In the genomic region with DNA sequence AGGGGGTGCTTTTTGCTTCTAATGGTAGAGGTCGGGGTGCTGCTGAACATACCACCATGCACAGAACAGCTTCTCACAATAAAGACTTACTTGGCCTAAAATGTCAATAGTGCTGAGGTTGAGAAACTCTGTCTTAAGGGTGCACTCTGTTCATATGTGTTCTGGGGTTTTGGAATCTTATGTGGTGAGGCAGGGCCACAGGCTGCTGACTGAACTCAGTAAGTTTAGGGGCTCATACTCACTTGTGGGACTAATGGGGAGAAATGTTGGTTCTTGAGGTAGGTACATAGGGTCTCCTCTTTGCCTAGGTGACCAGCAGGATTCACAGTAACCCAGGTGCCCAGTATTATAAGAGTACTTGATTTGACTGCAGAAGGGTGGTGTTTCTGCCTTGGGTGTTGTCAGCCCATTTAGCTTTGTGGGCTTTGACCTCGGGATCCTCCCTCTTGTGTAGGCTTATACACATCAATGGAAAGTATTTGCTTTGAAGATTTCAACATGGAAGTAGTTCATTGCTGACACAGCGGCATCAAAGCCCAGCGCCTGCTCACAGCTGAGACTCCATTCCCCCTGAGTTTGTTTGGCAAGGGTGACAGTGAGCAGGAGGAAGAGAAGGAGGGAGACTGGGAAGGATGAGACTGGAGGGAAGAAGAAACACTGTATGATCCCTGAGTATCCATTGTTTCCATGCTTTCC, we compare ENCODE assay signal across 15 cellular contexts. TPM values are rescaled to one million over a fixed set of nuclear protein-coding genes. Genes with fewer than 3 reads are reported as not detected.
DNase-seq lines count a peak whose midpoint lies in the region; ATAC-seq and TF ChIP-seq lines count a peak whose summit lies in the region.
"Had no signal": no experiment of that assay in that cellular context is flagged by ENCODE, and none has a peak within 500 bp of the region (broad histone marks: within the 10 kb centered on the region; RNA-seq: fewer than 3 reads in every experiment).

No MANE protein-coding gene starts in this region.

- H3K9me3 Mint-ChIP-seq in HFFc6 (no peaks in the 10 kb centered on the region), natural killer cell (no peaks in the 10 kb centered on the region)
- no peaks in the 10 kb centered on the region for H3K9me3 Mint-ChIP-seq in activated T-helper 2 cell treated with anti-CD3 and anti-CD28 coated beads, Interferon-gamma antibody, Interleukin-2, Interleukin-4, amounts not matched to agents 10 μg/mL and 5 μg/mL and 100 μg/mL, durations not matched to agents 14 hours and 24 hours and 36 hours

- no peak overlapping the region for H3K4me3 ChIP-seq in BLaER1 treated with 17β-estradiol and CSF1 and Interleukin-3, amounts not matched to agents 10 nM and 100 nM
- H3K4me3 ChIP-seq: gastroesophageal sphincter had no signal

- no peaks in the 10 kb centered on the region; a peak in 3 of 22 replicates for H3K9me3 ChIP-seq in BLaER1 treated with 17β-estradiol and CSF1 and Interleukin-3, amounts not matched to agents 10 nM and 100 nM (replicated peaks in 1 of 11)
- H3K9me3 ChIP-seq: gastroesophageal sphincter had no signal

- peaks cover 0 to 69% (median 58%) of the 10 kb centered on the region in 11 experiments; a peak in 20 of 22 replicates for H3K36me3 ChIP-seq in BLaER1 treated with 17β-estradiol and CSF1 and Interleukin-3, amounts not matched to agents 10 nM and 100 nM

- H3K9ac ChIP-seq in BLaER1 treated with 17β-estradiol and CSF1 and Interleukin-3, amounts not matched to agents 10 nM and 100 nM: no peak overlapping the region

- H3K27me3 Mint-ChIP-seq in HFFc6 (ENCODE audit: insufficient read depth): no peaks in the 10 kb centered on the region; the same call in 1 of the 2 replicates
- no peaks in the 10 kb centered on the region for H3K27me3 Mint-ChIP-seq in activated T-helper 2 cell treated with anti-CD3 and anti-CD28 coated beads, Interferon-gamma antibody, Interleukin-2, Interleukin-4, amounts not matched to agents 10 μg/mL and 5 μg/mL and 100 μg/mL, durations not matched to agents 14 hours and 24 hours and 36 hours (ENCODE audit: low read depth)
- H3K27me3 Mint-ChIP-seq in natural killer cell (ENCODE audit: low read depth in 2 of 2): no peaks in the 10 kb centered on the region

- H3K36me3 Mint-ChIP-seq in HFFc6 (ENCODE audit: low read depth): peaks cover 40% of the 10 kb centered on the region
- peaks cover 69% of the 10 kb centered on the region for H3K36me3 Mint-ChIP-seq in activated T-helper 2 cell treated with anti-CD3 and anti-CD28 coated beads, Interferon-gamma antibody, Interleukin-2, Interleukin-4, amounts not matched to agents 10 μg/mL and 5 μg/mL and 100 μg/mL, durations not matched to agents 14 hours and 24 hours and 36 hours (ENCODE audit: low read depth)
- H3K36me3 Mint-ChIP-seq in natural killer cell: no peaks in the 10 kb centered on the region

- ATAC-seq in natural killer cell: no peak
- ATAC-seq in GM18502 (IDR thresholded peaks at IDR 0.05; ENCODE audit: poor library complexity, unreplicated experiment): no peak
- ATAC-seq: gastroesophageal sphincter had no signal

- H3K27ac Mint-ChIP-seq in HFFc6: peak overlapping the region; percentile 8; the same call in 1 of the 2 replicates
- peak overlapping the region; percentile 86 for H3K27ac Mint-ChIP-seq in activated T-helper 2 cell treated with anti-CD3 and anti-CD28 coated beads, Interferon-gamma antibody, Interleukin-2, Interleukin-4, amounts not matched to agents 10 μg/mL and 5 μg/mL and 100 μg/mL, durations not matched to agents 14 hours and 24 hours and 36 hours
- peak overlapping the region; percentile 77 to 88 for H3K27ac Mint-ChIP-seq in natural killer cell

- no peak for TF ChIP-seq CTCF in HFFc6 (IDR thresholded peaks at IDR 0.05)
- no peak for TF ChIP-seq CTCF in natural killer cell (IDR thresholded peaks at IDR 0.05)

- H3K4me1 Mint-ChIP-seq in HFFc6 (ENCODE audit: low read depth) (peaks cover 15% of the 10 kb centered on the region), natural killer cell (peaks cover 45 to 57% of the 10 kb centered on the region in 2 donors)
- peaks cover 56% of the 10 kb centered on the region for H3K4me1 Mint-ChIP-seq in activated T-helper 2 cell treated with anti-CD3 and anti-CD28 coated beads, Interferon-gamma antibody, Interleukin-2, Interleukin-4, amounts not matched to agents 10 μg/mL and 5 μg/mL and 100 μg/mL, durations not matched to agents 14 hours and 24 hours and 36 hours (ENCODE audit: low read depth)

- H3K4me3 Mint-ChIP-seq in HFFc6 (no peak overlapping the region), natural killer cell (no peak overlapping the region)
- no peak overlapping the region for H3K4me3 Mint-ChIP-seq in activated T-helper 2 cell treated with anti-CD3 and anti-CD28 coated beads, Interferon-gamma antibody, Interleukin-2, Interleukin-4, amounts not matched to agents 10 μg/mL and 5 μg/mL and 100 μg/mL, durations not matched to agents 14 hours and 24 hours and 36 hours (ENCODE audit: low read depth)

- H4K20me1 ChIP-seq in BLaER1 treated with 17β-estradiol and CSF1 and Interleukin-3, amounts not matched to agents 10 nM and 100 nM: peaks cover 0 to 76% (median 4%) of the 10 kb centered on the region in 11 experiments; a peak in 13 of 22 replicates

- peaks cover 59 to 72% (median 67%) of the 10 kb centered on the region in 10 experiments for H3K4me1 ChIP-seq in BLaER1 treated with 17β-estradiol and CSF1 and Interleukin-3, amounts not matched to agents 10 nM and 100 nM

- peak overlapping the region in 5 of 11 experiments; percentile 5 to 83 (median 13); a peak in 4 of 22 replicates for H3K27ac ChIP-seq in BLaER1 treated with 17β-estradiol and CSF1 and Interleukin-3, amounts not matched to agents 10 nM and 100 nM
- H3K27ac ChIP-seq: gastroesophageal sphincter, VCaP had no signal

- DNase-seq in HFFc6 (no peak), natural killer cell (no peak), GF-D8 (lab: John Stamatoyannopoulos, UW) (no peak), AG08396 (ENCODE audit: low spot score) (no peak)
- no peak for DNase-seq in activated T-helper 2 cell treated with anti-CD3 and anti-CD28 coated beads, Interferon-gamma antibody, Interleukin-2, Interleukin-4, amounts not matched to agents 10 μg/mL and 5 μg/mL and 100 μg/mL, durations not matched to agents 14 hours and 24 hours and 36 hours (ENCODE audit: low spot score)
- DNase-seq: COR-L47; GOT3; NCI-H1417; NCI-H748 treated with DMSO at 0.1 percent for 48 hours; occipital lobe; stimulated activated CD8-positive, alpha-beta memory T cell treated with anti-CD3 and anti-CD28 coated beads, Interleukin-4, amount 100 ng/mL, for 48 hours had no signal

- peak overlapping the region; percentile 75 to 97 (median 91); a peak in 20 of 22 replicates for H3K4me2 ChIP-seq in BLaER1 treated with 17β-estradiol and CSF1 and Interleukin-3, amounts not matched to agents 10 nM and 100 nM

- no peaks in the 10 kb centered on the region for H3K27me3 ChIP-seq in BLaER1 treated with 17β-estradiol and CSF1 and Interleukin-3, amounts not matched to agents 10 nM and 100 nM
- H3K27me3 ChIP-seq: gastroesophageal sphincter had no signal

- intact Hi-C loops in activated T-helper 2 cell treated with anti-CD3 and anti-CD28 coated beads, Interferon-gamma antibody, Interleukin-2, Interleukin-4, amounts not matched to agents 10 μg/mL and 5 μg/mL and 100 μg/mL, durations not matched to agents 14 hours and 24 hours and 36 hours (cut with micrococcal nuclease): loop anchor here (10.0 kb wide), 1 partner anchor 197 kb away; a partner anchor contains a TSS
- intact Hi-C loops in natural killer cell (cut with micrococcal nuclease): no loop called here

RNA-seq across cellular contexts. Expression of a gene that starts 17.2 kb away (rescaled TPM):
- total RNA-seq in HFFc6 (2021; fragmentation: NEBNext Ultra II Directional; extraction: Animal tissue kit (Norgen Biotek cat#: 25700)): 10 to 100 TPM; 46.1 to 56.6 (median 50.8) TPM
- total RNA-seq in activated T-helper 2 cell treated with anti-CD3 and anti-CD28 coated beads, Interferon-gamma antibody, Interleukin-2, Interleukin-4, amounts not matched to agents 10 μg/mL and 5 μg/mL and 100 μg/mL, durations not matched to agents 14 hours and 24 hours and 36 hours: 107 and 108 TPM in 2 replicates
- 10 to 100 TPM; 46.6 to 84.9 (median 69.6) TPM for total RNA-seq in natural killer cell

RNA-seq across cellular contexts. Expression of a gene that starts 29.2 kb away (rescaled TPM):
- total RNA-seq in HFFc6 (2021; fragmentation: NEBNext Ultra II Directional; extraction: Animal tissue kit (Norgen Biotek cat#: 25700)): 10 to 100 TPM; 10.5 to 16.2 (median 13.7) TPM
- total RNA-seq in activated T-helper 2 cell treated with anti-CD3 and anti-CD28 coated beads, Interferon-gamma antibody, Interleukin-2, Interleukin-4, amounts not matched to agents 10 μg/mL and 5 μg/mL and 100 μg/mL, durations not matched to agents 14 hours and 24 hours and 36 hours: 24.7 and 26.7 TPM in 2 replicates
- 10 to 100 TPM; 46.3 to 57.3 (median 56.1) TPM for total RNA-seq in natural killer cell

RNA-seq across cellular contexts. Expression of a gene that starts 29.3 kb away (rescaled TPM):
- 10 to 100 TPM; 32.1 to 37.7 (median 36.4) TPM for total RNA-seq in HFFc6 (2021; fragmentation: NEBNext Ultra II Directional; extraction: Animal tissue kit (Norgen Biotek cat#: 25700))
- total RNA-seq in activated T-helper 2 cell treated with anti-CD3 and anti-CD28 coated beads, Interferon-gamma antibody, Interleukin-2, Interleukin-4, amounts not matched to agents 10 μg/mL and 5 μg/mL and 100 μg/mL, durations not matched to agents 14 hours and 24 hours and 36 hours: 80.5 and 90.7 TPM in 2 replicates
- total RNA-seq in natural killer cell: 10 to 100 TPM; 60.7 to 84.7 (median 68.2) TPM

RNA-seq across cellular contexts. Expression of a gene that starts 36.3 kb away (rescaled TPM):
- 10 to 100 TPM; 40.1 to 47.4 (median 44.4) TPM for total RNA-seq in HFFc6 (2021; fragmentation: NEBNext Ultra II Directional; extraction: Animal tissue kit (Norgen Biotek cat#: 25700))
- 9.0 and 10.3 TPM in 2 replicates for total RNA-seq in activated T-helper 2 cell treated with anti-CD3 and anti-CD28 coated beads, Interferon-gamma antibody, Interleukin-2, Interleukin-4, amounts not matched to agents 10 μg/mL and 5 μg/mL and 100 μg/mL, durations not matched to agents 14 hours and 24 hours and 36 hours
- total RNA-seq in natural killer cell: 10 to 100 TPM in 2 of 3 donors, 1 to 10 TPM in 1; 5.6 to 13.0 (median 12.7) TPM

RNA-seq across cellular contexts. Expression of a gene that starts 45.6 kb away (rescaled TPM):
- total RNA-seq in HFFc6 (2021; fragmentation: NEBNext Ultra II Directional; extraction: Animal tissue kit (Norgen Biotek cat#: 25700)): under 1 TPM in 4 of 6 experiments, not detected in 2; 0.05 to 0.14 (median 0.10) TPM
- 0.23 and 0.34 TPM in 2 replicates for total RNA-seq in activated T-helper 2 cell treated with anti-CD3 and anti-CD28 coated beads, Interferon-gamma antibody, Interleukin-2, Interleukin-4, amounts not matched to agents 10 μg/mL and 5 μg/mL and 100 μg/mL, durations not matched to agents 14 hours and 24 hours and 36 hours
- total RNA-seq in natural killer cell: not detected
- total RNA-seq: occipital lobe had no signal

Comparison
In these comparisons a context has a peak if more than half of its experiments do, and no peak if none do; other contexts are left out.
1. H3K27ac Mint-ChIP-seq: peak in every context shown above with its lines; median percentile 86 in activated T-helper 2 cell treated with anti-CD3 and anti-CD28 coated beads, Interferon-gamma antibody, Interleukin-2, Interleukin-4, amounts not matched to agents 10 μg/mL and 5 μg/mL and 100 μg/mL, durations not matched to agents 14 hours and 24 hours and 36 hours; 82 in natural killer cell; 8 in HFFc6.